ENCODE assay signal across 11 cellular contexts in genomic region chr9:1490341-1491115, GRCh38.
DNase-seq lines count a peak whose midpoint lies in the region; ATAC-seq, FAIRE-seq and TF ChIP-seq lines count a peak whose summit lies in the region.
"Had no signal": no experiment of that assay in that cellular context is flagged by ENCODE, and none has a peak within 500 bp of the region (broad histone marks: within the 10 kb centered on the region; RNA-seq: fewer than 3 reads in every experiment).

No MANE protein-coding gene starts in this region.

- FAIRE-seq in bronchial epithelial cell (lab: Jason Lieb, UNC) = no peak
- FAIRE-seq: H54 had no signal

- no peaks in the 10 kb centered on the region for H3F3A ChIP-seq in MM.1S (ENCODE audit: insufficient read depth, low read length)

- no peaks in the 10 kb centered on the region for H4K20me1 ChIP-seq in MM.1S (ENCODE audit: insufficient read depth, low read length)

- WGBS in heart left ventricle, 4 donors = 44 to 58% (median 54%) methylated on average over 6 of the region's 6 CpGs

- no peaks in the 10 kb centered on the region for H3K9me2 ChIP-seq in MM.1S (replicated peaks; ENCODE audit: insufficient read depth, low read length)

- H3K27me3 ChIP-seq in bronchial epithelial cell (ENCODE audit: control insufficient read depth, insufficient read depth, low read length) (no peaks in the 10 kb centered on the region), MM.1S (replicated peaks; ENCODE audit: insufficient read depth, low read length) (no peaks in the 10 kb centered on the region), heart left ventricle (no peaks in the 10 kb centered on the region), HAP-1 (ENCODE audit: low read depth) (no peaks in the 10 kb centered on the region)

- H3K9me3 ChIP-seq in MM.1S (replicated peaks; ENCODE audit: insufficient read depth, low read length) = no peaks in the 10 kb centered on the region
- peaks cover 0 to 7% (median 0%) of the 10 kb centered on the region in 12 donors for H3K9me3 ChIP-seq in heart left ventricle
- H3K9me3 ChIP-seq in HAP-1 = no peaks in the 10 kb centered on the region

- TF ChIP-seq POLR2A in GM18505 (IDR thresholded peaks at IDR 0.05; ENCODE audit: borderline replicate concordance, extremely low read depth, insufficient read depth, insufficient read length) = no peak
- TF ChIP-seq POLR2A in heart left ventricle (IDR thresholded peaks at IDR 0.05) = no peak

- H3K4me1 ChIP-seq in MM.1S (ENCODE audit: low read length) (no peaks in the 10 kb centered on the region), heart left ventricle (no peaks in the 10 kb centered on the region), HAP-1 (no peaks in the 10 kb centered on the region)

- H3K27ac ChIP-seq in MM.1S (ENCODE audit: low read length) (no peak overlapping the region), heart left ventricle (no peak overlapping the region)

- intact Hi-C loops in heart left ventricle (cut with DNase I) = no loop called here

- in situ Hi-C loops in HAP-1 (cut with MboI; ENCODE audit: low sequenced_read_pairs) = no loop called here

- no peak overlapping the region for H3K4me2 ChIP-seq in MM.1S (ENCODE audit: low read depth, low read length)

- DNase-seq in bronchial epithelial cell (ENCODE audit: low read depth) (peak; percentile 71), 8988T (no peak), MM.1S (no peak), heart left ventricle (no peak), HAP-1 (ENCODE audit: low spot score in 2 of 2) (no peak)
- DNase-seq: NCI-H1105, SHP77 treated with DMSO at 0.1 percent for 48 hours had no signal

- H3K9ac ChIP-seq in MM.1S (ENCODE audit: low read length) = no peak overlapping the region

- H2AFZ ChIP-seq in MM.1S (ENCODE audit: low read length) = no peak overlapping the region

- no peaks in the 10 kb centered on the region for H3K79me2 ChIP-seq in MM.1S (ENCODE audit: low read length)

- H3K4me3 ChIP-seq in bronchial epithelial cell (ENCODE audit: low read depth, low read length) (no peak overlapping the region), MM.1S (ENCODE audit: low read length) (no peak overlapping the region), heart left ventricle (no peak overlapping the region), HAP-1 (no peak overlapping the region)

- TF ChIP-seq CTCF in bronchial epithelial cell (IDR thresholded peaks at IDR 0.05; ENCODE audit: insufficient read depth, low read length, severe bottlenecking) (no peak), MM.1S (IDR thresholded peaks at IDR 0.05; ENCODE audit: low read length) (no peak), heart left ventricle (IDR thresholded peaks at IDR 0.05) (no peak)

- no peaks in the 10 kb centered on the region for H3K36me3 ChIP-seq in bronchial epithelial cell (ENCODE audit: control insufficient read depth, insufficient read depth, low read length)
- H3K36me3 ChIP-seq in MM.1S (replicated peaks; ENCODE audit: insufficient read depth, low read length) = no peaks in the 10 kb centered on the region
- no peaks in the 10 kb centered on the region for H3K36me3 ChIP-seq in heart left ventricle
- no peaks in the 10 kb centered on the region for H3K36me3 ChIP-seq in HAP-1 (replicated peaks)

- ATAC-seq in GM18505 (IDR thresholded peaks at IDR 0.05; ENCODE audit: unreplicated experiment) (peak; percentile 68), GM21390 (IDR thresholded peaks at IDR 0.05; ENCODE audit: unreplicated experiment) (peak; percentile 80), HG03097 (IDR thresholded peaks at IDR 0.05; ENCODE audit: low FRiP score, unreplicated experiment) (peak; percentile 70), heart left ventricle (no peak)

Comparison
In these comparisons a context has a peak if more than half of its experiments do, and no peak if none do; other contexts are left out.
1. ATAC-seq: peak in GM18505 (single experiment), GM21390 (single experiment) and HG03097 (single experiment); none in heart left ventricle (0 of 4).